Comparison of ENCODE assay signal across 23 cellular contexts in genomic region chr12:123734268-123734667, GRCh38. TPM values are rescaled to one million over a fixed set of nuclear protein-coding genes. Genes with fewer than 3 reads are reported as not detected.
"Had no signal": no experiment of that assay in that cellular context is flagged by ENCODE, and none has a peak within 500 bp of the region (broad histone marks: within the 10 kb centered on the region; RNA-seq: fewer than 3 reads in every experiment).

No MANE protein-coding gene starts in this region.

- ATAC-seq: gastrocnemius medialis; left lobe of liver; mucosa of descending colon; natural killer cell treated with Interleukin-12 subunit alpha and Interleukin-12 subunit beta and Interleukin-15 and Interleukin-18, amount 100 ng/mL, for 72 hours; sciatic nerve; stimulated activated naive CD8-positive, alpha-beta T cell treated with anti-CD3 and anti-CD28 coated beads, Interleukin-15, Interleukin-2, amounts not matched to agents 100 U/mL and 50 U/mL, for 24 hours had no signal

- H3K4me1 Mint-ChIP-seq: mesothelial cell of epicardium, neural crest cell had no signal

- H3K9me3 Mint-ChIP-seq: memory B cell; mesothelial cell of epicardium; naive B cell; natural killer cell treated with Interleukin-12 subunit alpha and Interleukin-12 subunit beta and Interleukin-15 and Interleukin-18, amount 100 ng/mL, for 72 hours; neural crest cell; type B pancreatic cell had no signal

- H3K4me3 Mint-ChIP-seq: memory B cell; mesothelial cell of epicardium; naive B cell; natural killer cell treated with Interleukin-12 subunit alpha and Interleukin-12 subunit beta and Interleukin-15 and Interleukin-18, amount 100 ng/mL, for 72 hours; neural crest cell; type B pancreatic cell had no signal

- H3K27ac Mint-ChIP-seq: mesothelial cell of epicardium, type B pancreatic cell had no signal

- H3K27me3 Mint-ChIP-seq: memory B cell; naive B cell; natural killer cell treated with Interleukin-12 subunit alpha and Interleukin-12 subunit beta and Interleukin-15 and Interleukin-18, amount 100 ng/mL, for 72 hours; type B pancreatic cell had no signal

- DNase-seq: dorsolateral prefrontal cortex; effector CD4-positive, alpha-beta T cell; foreskin fibroblast; gastrocnemius medialis; kidney; mucosa of descending colon; naive B cell; stimulated activated CD4-positive, alpha-beta T cell treated with anti-CD3 and anti-CD28 coated beads, Interleukin-12 subunit alpha, Interleukin-12 subunit beta, amount 100 ng/mL, for 4 hours; stimulated activated CD4-positive, alpha-beta T cell treated with anti-CD3 and anti-CD28 coated beads, Interleukin-1b, Interleukin-23, amount 100 ng/mL, for 48 hours; stimulated activated CD4-positive, alpha-beta T cell treated with anti-CD3 and anti-CD28 coated beads, Interleukin-4, amount 100 ng/mL, for 1 hour; stimulated activated CD8-positive, alpha-beta memory T cell treated with anti-CD3 and anti-CD28 coated beads, Interleukin-4, amount 100 ng/mL, for 48 hours; stimulated activated naive CD8-positive, alpha-beta T cell treated with anti-CD3 and anti-CD28 coated beads, Interleukin-15, Interleukin-2, amounts not matched to agents 100 U/mL and 50 U/mL, for 24 hours; substantia nigra; testis; tibial artery had no signal

RNA-seq across cellular contexts. Expression of gene DNAH10, which starts 27.8 kb away (rescaled TPM):
- total RNA-seq: glomerular endothelial cell had no signal
